In genomic region chr22:26139320-26139719, GRCh38 we compare ENCODE assay signal across 19 cellular contexts. TPM values are rescaled to one million over a fixed set of nuclear protein-coding genes. Genes with fewer than 3 reads are reported as not detected.
DNase-seq lines count a peak whose midpoint lies in the region; ATAC-seq and TF ChIP-seq lines count a peak whose summit lies in the region.
"Had no signal": no experiment of that assay in that cellular context is flagged by ENCODE, and none has a peak within 500 bp of the region (broad histone marks: within the 10 kb centered on the region; RNA-seq: fewer than 3 reads in every experiment).

No MANE protein-coding gene starts in this region.

- peak; percentile 9 for DNase-seq in DMS 273 (lab: John Stamatoyannopoulos, UW; ENCODE audit: unreplicated experiment)
- DNase-seq in DMS 273 treated with DMSO at 0.1 percent for 48 hours (lab: John Stamatoyannopoulos, UW) = no peak
- DNase-seq in NCI-H2081 treated with DMSO at 0.1 percent for 48 hours (lab: John Stamatoyannopoulos, UW) = peak; percentile 39
- peak; percentile 24 for DNase-seq in cerebellum (ENCODE audit: low spot score)
- DNase-seq in putamen (ENCODE audit: low spot score) = peak; percentile 18
- DNase-seq in GM20000 (ENCODE audit: low spot score) = no peak
- no peak for DNase-seq in SIG-M5 (lab: John Stamatoyannopoulos, UW)
- DNase-seq: activated CD4-positive, alpha-beta T cell treated with anti-CD3 and anti-CD28 coated beads for 4 hours; activated naive CD8-positive, alpha-beta T cell treated with anti-CD3 and anti-CD28 coated beads, Interleukin-2, amount 10 ng/mL, durations not matched to agents 7 days and 5 days; activated T-cell treated with anti-CD3 and anti-CD28 coated beads, Interleukin-2, amount 50 U/mL, for 4 hours; CD4-positive, alpha-beta T cell; islet precursor cell; NCI-H226; stimulated activated CD8-positive, alpha-beta memory T cell treated with anti-CD3 and anti-CD28 coated beads, Interleukin-4, amount 100 ng/mL, for 48 hours; transverse colon had no signal

- ATAC-seq in HG03457 (IDR thresholded peaks at IDR 0.05; ENCODE audit: unreplicated experiment) = no peak
- ATAC-seq: activated T-cell treated with anti-CD3 and anti-CD28 coated beads, Interleukin-2, amount 50 U/mL, for 4 hours; Panc1 had no signal

- TF ChIP-seq CTCF in GM20000 (IDR thresholded peaks at IDR 0.05; ENCODE audit: extremely low read depth, missing control alignments) = no peak

RNA-seq across cellular contexts. Expression of gene SEZ6L, which starts 29.9 kb away (rescaled TPM):
- total RNA-seq in cerebellum = 96.7 TPM
- total RNA-seq: activated naive CD8-positive, alpha-beta T cell treated with anti-CD3 and anti-CD28 coated beads, Interleukin-2, amount 10 ng/mL, durations not matched to agents 7 days and 5 days; activated T-cell treated with anti-CD3 and anti-CD28 coated beads, Interleukin-2, amount 50 U/mL, for 4 hours; HT-29; renal cortical epithelial cell had no signal

Comparison
In these comparisons a context has a peak if more than half of its experiments do, and no peak if none do; other contexts are left out.
1. DNase-seq: peak in DMS 273 (single experiment), NCI-H2081 treated with DMSO at 0.1 percent for 48 hours (single experiment), cerebellum (single experiment) and putamen (single experiment); none in DMS 273 treated with DMSO at 0.1 percent for 48 hours (single experiment), GM20000 (single experiment) and SIG-M5 (single experiment).